Comparison of ENCODE assay signal across 17 cellular contexts in genomic region chr10:22570234-22570633, GRCh38.
DNase-seq lines count a peak whose midpoint lies in the region; ATAC-seq and TF ChIP-seq lines count a peak whose summit lies in the region.
"Had no signal": no experiment of that assay in that cellular context is flagged by ENCODE, and none has a peak within 500 bp of the region (broad histone marks: within the 10 kb centered on the region; RNA-seq: fewer than 3 reads in every experiment).

No MANE protein-coding gene starts in this region.

- TF ChIP-seq CTCF in neural progenitor cell (IDR thresholded peaks at IDR 0.05), result no peak

- no peaks in the 10 kb centered on the region for H3K4me1 ChIP-seq in neural progenitor cell
- H3K4me1 ChIP-seq: tibial nerve had no signal

- H3K79me2 ChIP-seq in neural progenitor cell (ENCODE audit: low read depth), result no peaks in the 10 kb centered on the region

- no peaks in the 10 kb centered on the region for H3K36me3 ChIP-seq in neural progenitor cell

- H3K27me3 Mint-ChIP-seq in stimulated activated naive CD8-positive, alpha-beta T cell treated with anti-CD3 and anti-CD28 coated beads, Interleukin-15, Interleukin-2, amounts not matched to agents 100 ng/mL and 50 ng/mL, for 24 hours, result no peaks in the 10 kb centered on the region
- no peaks in the 10 kb centered on the region for H3K27me3 Mint-ChIP-seq in activated CD4-positive, alpha-beta memory T cell treated with anti-CD3 and anti-CD28 coated beads for 36 hours
- peaks cover 2 to 29% (median 13%) of the 10 kb centered on the region in 3 donors for H3K27me3 Mint-ChIP-seq in immature natural killer cell (ENCODE audit: low read depth in 3 of 3)
- no peaks in the 10 kb centered on the region for H3K27me3 Mint-ChIP-seq in neural progenitor cell (ENCODE audit: insufficient read depth, low read depth)

- no peak overlapping the region for H3K9ac ChIP-seq in neural progenitor cell

- no peak for ATAC-seq in stimulated activated naive CD8-positive, alpha-beta T cell treated with anti-CD3 and anti-CD28 coated beads, Interleukin-15, Interleukin-2, amounts not matched to agents 100 U/mL and 50 U/mL, for 24 hours
- ATAC-seq in HG03520 (IDR thresholded peaks at IDR 0.05; ENCODE audit: unreplicated experiment), result no peak
- ATAC-seq: esophagus mucosa had no signal

- H4K20me1 ChIP-seq in neural progenitor cell (ENCODE audit: low read depth), result no peaks in the 10 kb centered on the region

- intact Hi-C loops in activated CD4-positive, alpha-beta memory T cell treated with anti-CD3 and anti-CD28 coated beads for 36 hours (cut with micrococcal nuclease), result loop anchor here (1.0 to 10.0 kb wide), 6 partner anchors 29 to 575 kb away; no protein-coding TSS in a partner anchor

- no peak overlapping the region for H3K4me2 ChIP-seq in neural progenitor cell

- CTCF ChIA-PET in activated CD4-positive, alpha-beta memory T cell treated with anti-CD3 and anti-CD28 coated beads for 36 hours (lab: Charles Lee), result no interaction called here

- no peak overlapping the region for H2AFZ ChIP-seq in neural progenitor cell (replicated peaks)

- no peaks in the 10 kb centered on the region for H3K9me3 Mint-ChIP-seq in stimulated activated naive CD8-positive, alpha-beta T cell treated with anti-CD3 and anti-CD28 coated beads, Interleukin-15, Interleukin-2, amounts not matched to agents 100 ng/mL and 50 ng/mL, for 24 hours
- no peaks in the 10 kb centered on the region for H3K9me3 Mint-ChIP-seq in activated CD4-positive, alpha-beta memory T cell treated with anti-CD3 and anti-CD28 coated beads for 36 hours
- H3K9me3 Mint-ChIP-seq in immature natural killer cell (no peaks in the 10 kb centered on the region), neural progenitor cell (no peaks in the 10 kb centered on the region)

- H3K27ac ChIP-seq in neural progenitor cell, result no peak overlapping the region
- H3K27ac ChIP-seq: neutrophil, tibial nerve had no signal

- H3K27ac Mint-ChIP-seq in stimulated activated naive CD8-positive, alpha-beta T cell treated with anti-CD3 and anti-CD28 coated beads, Interleukin-15, Interleukin-2, amounts not matched to agents 100 ng/mL and 50 ng/mL, for 24 hours, result peak overlapping the region; percentile 79
- peak overlapping the region; percentile 53 for H3K27ac Mint-ChIP-seq in activated CD4-positive, alpha-beta memory T cell treated with anti-CD3 and anti-CD28 coated beads for 36 hours
- H3K27ac Mint-ChIP-seq in immature natural killer cell, result peak overlapping the region; percentile 83 to 98 (median 98)
- H3K27ac Mint-ChIP-seq in neural progenitor cell, result no peak overlapping the region
- H3K27ac Mint-ChIP-seq: mesothelial cell of epicardium had no signal

- no peak overlapping the region for H3K4me3 ChIP-seq in neural progenitor cell
- H3K4me3 ChIP-seq: tibial nerve had no signal

- POLR2A ChIA-PET in activated CD4-positive, alpha-beta memory T cell treated with anti-CD3 and anti-CD28 coated beads for 36 hours (lab: Charles Lee), result no interaction called here

- H3K36me3 Mint-ChIP-seq in stimulated activated naive CD8-positive, alpha-beta T cell treated with anti-CD3 and anti-CD28 coated beads, Interleukin-15, Interleukin-2, amounts not matched to agents 100 ng/mL and 50 ng/mL, for 24 hours (ENCODE audit: low read depth), result peaks cover 78% of the 10 kb centered on the region
- peaks cover 57% of the 10 kb centered on the region for H3K36me3 Mint-ChIP-seq in activated CD4-positive, alpha-beta memory T cell treated with anti-CD3 and anti-CD28 coated beads for 36 hours
- peaks cover 28 to 52% (median 42%) of the 10 kb centered on the region in 3 donors for H3K36me3 Mint-ChIP-seq in immature natural killer cell
- H3K36me3 Mint-ChIP-seq in neural progenitor cell, result peaks cover 17% of the 10 kb centered on the region

- H3K4me3 Mint-ChIP-seq in stimulated activated naive CD8-positive, alpha-beta T cell treated with anti-CD3 and anti-CD28 coated beads, Interleukin-15, Interleukin-2, amounts not matched to agents 100 ng/mL and 50 ng/mL, for 24 hours, result no peak overlapping the region
- H3K4me3 Mint-ChIP-seq in activated CD4-positive, alpha-beta memory T cell treated with anti-CD3 and anti-CD28 coated beads for 36 hours, result no peak overlapping the region
- H3K4me3 Mint-ChIP-seq in immature natural killer cell (peak overlapping the region; percentile 34 to 74 (median 56)), neural progenitor cell (no peak overlapping the region)
- H3K4me3 Mint-ChIP-seq: mesothelial cell of epicardium had no signal

- no peaks in the 10 kb centered on the region for H3K27me3 ChIP-seq in neural progenitor cell
- H3K27me3 ChIP-seq: neutrophil, tibial nerve had no signal

- H3K4me1 Mint-ChIP-seq in stimulated activated naive CD8-positive, alpha-beta T cell treated with anti-CD3 and anti-CD28 coated beads, Interleukin-15, Interleukin-2, amounts not matched to agents 100 ng/mL and 50 ng/mL, for 24 hours (ENCODE audit: low read depth), result peaks cover 56% of the 10 kb centered on the region
- peaks cover 48% of the 10 kb centered on the region for H3K4me1 Mint-ChIP-seq in activated CD4-positive, alpha-beta memory T cell treated with anti-CD3 and anti-CD28 coated beads for 36 hours (ENCODE audit: low read depth)
- H3K4me1 Mint-ChIP-seq in immature natural killer cell, result peaks cover 88 to 100% of the 10 kb centered on the region in 2 donors
- H3K4me1 Mint-ChIP-seq in neural progenitor cell, result peaks cover 10% of the 10 kb centered on the region
- H3K4me1 Mint-ChIP-seq: mesothelial cell of epicardium had no signal

- no peaks in the 10 kb centered on the region for H3F3A ChIP-seq in neural progenitor cell (ENCODE audit: low read depth)

- no peaks in the 10 kb centered on the region for H3K9me3 ChIP-seq in neural progenitor cell (ENCODE audit: low read depth)
- H3K9me3 ChIP-seq: neutrophil, tibial nerve had no signal

- no peak for DNase-seq in stimulated activated naive CD8-positive, alpha-beta T cell treated with anti-CD3 and anti-CD28 coated beads, Interleukin-15, Interleukin-2, amounts not matched to agents 100 U/mL and 50 U/mL, for 24 hours
- DNase-seq in activated CD4-positive, alpha-beta memory T cell treated with anti-CD3 and anti-CD28 coated beads for 36 hours, result no peak
- DNase-seq in immature natural killer cell (no peak), DMS79 treated with DMSO at 0.1 percent for 48 hours (lab: John Stamatoyannopoulos, UW) (no peak), DMS79 (lab: John Stamatoyannopoulos, UW) (no peak), neural progenitor cell (ENCODE audit: low spot score) (no peak)
- DNase-seq: anterior cingulate cortex, EL, GOT3, NCI-H1105, NCI-H510A had no signal

Comparison
In these comparisons a context has a peak if more than half of its experiments do, and no peak if none do; other contexts are left out.
1. H3K4me3 Mint-ChIP-seq: peak in immature natural killer cell (5 of 5); none in stimulated activated naive CD8-positive, alpha-beta T cell treated with anti-CD3 and anti-CD28 coated beads, Interleukin-15, Interleukin-2, amounts not matched to agents 100 ng/mL and 50 ng/mL, for 24 hours (single experiment), activated CD4-positive, alpha-beta memory T cell treated with anti-CD3 and anti-CD28 coated beads for 36 hours (single experiment) and neural progenitor cell (single experiment).